ENCODE assay signal across 1 cellular context in the genomic region with DNA sequence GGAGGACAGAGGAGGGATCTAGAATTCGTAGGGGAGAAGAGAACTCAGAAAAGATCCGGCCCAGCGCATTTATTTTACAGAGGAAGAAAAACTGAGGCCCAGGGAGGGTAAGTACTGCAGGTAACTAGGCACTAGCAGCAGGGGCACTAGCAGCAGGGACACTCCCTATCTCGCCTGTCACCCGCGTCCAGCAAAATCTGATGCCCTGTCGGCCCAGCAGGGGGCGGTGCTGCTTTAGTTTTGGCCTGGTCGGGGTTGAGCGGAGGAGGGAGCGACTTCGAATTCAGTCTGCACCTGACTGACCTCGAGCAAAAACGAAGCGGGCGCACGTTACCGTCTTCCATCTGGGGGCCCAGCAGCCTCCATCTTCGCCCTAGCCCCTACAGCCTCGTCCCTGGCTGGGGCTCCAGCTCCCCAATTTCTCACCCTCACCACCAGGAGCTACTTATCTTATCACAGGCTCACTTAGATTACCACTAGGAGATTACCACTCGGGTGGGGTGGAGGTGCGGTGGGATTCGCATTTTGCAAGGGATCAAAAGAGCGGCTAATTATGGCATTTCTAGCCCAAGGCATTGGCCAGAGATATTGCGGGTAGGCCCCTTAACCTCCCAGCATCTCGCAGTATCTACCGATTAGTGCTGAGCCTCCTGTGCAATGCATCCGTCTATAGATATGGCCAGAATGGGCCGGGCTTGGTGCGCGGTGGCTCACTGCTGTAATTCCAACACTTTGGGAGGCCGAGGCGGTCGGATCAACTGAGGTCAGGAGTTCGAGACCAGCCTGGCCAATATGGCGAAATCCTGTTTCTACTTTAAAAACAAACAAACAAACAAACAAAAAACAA.
TF ChIP-seq lines count a peak whose summit lies in the region.

No MANE protein-coding gene starts in this region.

TF ChIP-seq in HepG2, 621 proteins besides CTCF, POLR2A, EP300 and RAD21 (continued from another document and continues in another):
- TF ChIP-seq RFX3 (CRISPR knock-in tag; IDR thresholded peaks at IDR 0.05): no peak
- TF ChIP-seq ZNF790 (CRISPR knock-in tag; IDR thresholded peaks at IDR 0.05; ENCODE audit: borderline replicate concordance): no peak
- TF ChIP-seq MIER3 (CRISPR knock-in tag; IDR thresholded peaks at IDR 0.05; ENCODE audit: borderline replicate concordance): peak; percentile 57; the same call in 1 of the 2 replicates
- TF ChIP-seq ZNF367 (CRISPR knock-in tag; IDR thresholded peaks at IDR 0.05; ENCODE audit: borderline replicate concordance): no peak
- no peak for TF ChIP-seq ZNF441 (CRISPR knock-in tag; IDR thresholded peaks at IDR 0.05; ENCODE audit: borderline replicate concordance)
- TF ChIP-seq HNRNPLL (IDR thresholded peaks at IDR 0.05; ENCODE audit: low read depth, low read length, poor library complexity, severe bottlenecking): no peak
- TF ChIP-seq ZNF382 (CRISPR knock-in tag; IDR thresholded peaks at IDR 0.05; ENCODE audit: borderline replicate concordance): no peak
- TF ChIP-seq HOXA9 (CRISPR knock-in tag; IDR thresholded peaks at IDR 0.05; ENCODE audit: borderline replicate concordance): 0 out of 2 replicates have a peak, but pooled peaks have one; percentile 55
- peak; percentile 90 for TF ChIP-seq SMC3 (IDR thresholded peaks at IDR 0.05; ENCODE audit: low read length)
- no peak for TF ChIP-seq RFXANK (CRISPR knock-in tag; IDR thresholded peaks at IDR 0.05)
- TF ChIP-seq ZNF878 (CRISPR knock-in tag; IDR thresholded peaks at IDR 0.05): no peak
- TF ChIP-seq ZNF253 (CRISPR knock-in tag; IDR thresholded peaks at IDR 0.05; ENCODE audit: borderline replicate concordance): no peak
- TF ChIP-seq THAP11 (CRISPR knock-in tag; IDR thresholded peaks at IDR 0.05): peak; percentile 52
- TF ChIP-seq ATF6 (CRISPR knock-in tag; conservative IDR thresholded peaks at IDR 0.05): no peak
- peak; percentile 45; the same call in 1 of the 2 replicates for TF ChIP-seq GABPB1 (CRISPR knock-in tag; IDR thresholded peaks at IDR 0.05)
- no peak for TF ChIP-seq SMAD1 (CRISPR knock-in tag; IDR thresholded peaks at IDR 0.05; ENCODE audit: borderline replicate concordance, low read depth)
- TF ChIP-seq, protein P1, sequence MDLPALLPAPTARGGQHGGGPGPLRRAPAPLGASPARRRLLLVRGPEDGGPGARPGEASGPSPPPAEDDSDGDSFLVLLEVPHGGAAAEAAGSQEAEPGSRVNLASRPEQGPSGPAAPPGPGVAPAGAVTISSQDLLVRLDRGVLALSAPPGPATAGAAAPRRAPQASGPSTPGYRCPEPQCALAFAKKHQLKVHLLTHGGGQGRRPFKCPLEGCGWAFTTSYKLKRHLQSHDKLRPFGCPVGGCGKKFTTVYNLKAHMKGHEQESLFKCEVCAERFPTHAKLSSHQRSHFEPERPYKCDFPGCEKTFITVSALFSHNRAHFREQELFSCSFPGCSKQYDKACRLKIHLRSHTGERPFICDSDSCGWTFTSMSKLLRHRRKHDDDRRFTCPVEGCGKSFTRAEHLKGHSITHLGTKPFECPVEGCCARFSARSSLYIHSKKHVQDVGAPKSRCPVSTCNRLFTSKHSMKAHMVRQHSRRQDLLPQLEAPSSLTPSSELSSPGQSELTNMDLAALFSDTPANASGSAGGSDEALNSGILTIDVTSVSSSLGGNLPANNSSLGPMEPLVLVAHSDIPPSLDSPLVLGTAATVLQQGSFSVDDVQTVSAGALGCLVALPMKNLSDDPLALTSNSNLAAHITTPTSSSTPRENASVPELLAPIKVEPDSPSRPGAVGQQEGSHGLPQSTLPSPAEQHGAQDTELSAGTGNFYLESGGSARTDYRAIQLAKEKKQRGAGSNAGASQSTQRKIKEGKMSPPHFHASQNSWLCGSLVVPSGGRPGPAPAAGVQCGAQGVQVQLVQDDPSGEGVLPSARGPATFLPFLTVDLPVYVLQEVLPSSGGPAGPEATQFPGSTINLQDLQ (CRISPR knock-in tag; IDR thresholded peaks at IDR 0.05): 0 out of 2 replicates have a peak, but pooled peaks have one; percentile 49
- TF ChIP-seq IKZF4 (CRISPR knock-in tag; IDR thresholded peaks at IDR 0.05; ENCODE audit: borderline replicate concordance, low read depth, not compliant biosample characterization): no peak
- peak; percentile 47; the same call in 1 of the 2 replicates for TF ChIP-seq SOX5 (CRISPR knock-in tag; IDR thresholded peaks at IDR 0.05; ENCODE audit: borderline replicate concordance)
- peak; percentile 46; the same call in 1 of the 2 replicates for TF ChIP-seq KDM3A (CRISPR knock-in tag; IDR thresholded peaks at IDR 0.05; ENCODE audit: low read depth)
- TF ChIP-seq ZNF264 (CRISPR knock-in tag; IDR thresholded peaks at IDR 0.05): no peak
- TF ChIP-seq ZNF235 (CRISPR knock-in tag; IDR thresholded peaks at IDR 0.05; ENCODE audit: borderline replicate concordance): no peak
- no peak for TF ChIP-seq TBP (CRISPR knock-in tag; IDR thresholded peaks at IDR 0.05)
- TF ChIP-seq NFKB2 (CRISPR knock-in tag; IDR thresholded peaks at IDR 0.05; ENCODE audit: borderline replicate concordance): peak; percentile 89
- no peak for TF ChIP-seq ATF7 (IDR thresholded peaks at IDR 0.05)
- peak; percentile 14; the same call in 1 of the 2 replicates for TF ChIP-seq ATF7 (CRISPR knock-in tag; IDR thresholded peaks at IDR 0.05)
- TF ChIP-seq, protein P2, sequence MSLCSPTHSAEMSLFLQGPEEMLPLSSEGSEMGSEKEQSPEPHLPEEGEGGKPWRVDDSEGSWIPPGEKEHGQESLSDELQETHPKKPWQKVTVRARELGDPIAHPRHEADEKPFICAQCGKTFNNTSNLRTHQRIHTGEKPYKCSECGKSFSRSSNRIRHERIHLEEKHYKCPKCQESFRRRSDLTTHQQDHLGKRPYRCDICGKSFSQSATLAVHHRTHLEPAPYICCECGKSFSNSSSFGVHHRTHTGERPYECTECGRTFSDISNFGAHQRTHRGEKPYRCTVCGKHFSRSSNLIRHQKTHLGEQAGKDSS (CRISPR knock-in tag; IDR thresholded peaks at IDR 0.05; ENCODE audit: borderline replicate concordance, low read depth): 0 out of 2 replicates have a peak, but pooled peaks have one; percentile 52
- TF ChIP-seq FOXA1 (IDR thresholded peaks at IDR 0.05): no peak
- no peak; the same call in 1 of the 2 replicates for TF ChIP-seq FOXA1 (CRISPR knock-in tag; IDR thresholded peaks at IDR 0.05)
- no peak for TF ChIP-seq ZNF557 (CRISPR knock-in tag; IDR thresholded peaks at IDR 0.05)
- no peak for TF ChIP-seq ZNF180 (CRISPR knock-in tag; IDR thresholded peaks at IDR 0.05; ENCODE audit: borderline replicate concordance, low read depth)
- no peak for TF ChIP-seq HNF4A (CRISPR knock-in tag; IDR thresholded peaks at IDR 0.05)
- no peak for TF ChIP-seq ZNF550 (CRISPR knock-in tag; IDR thresholded peaks at IDR 0.05; ENCODE audit: borderline replicate concordance)
- no peak for TF ChIP-seq ZNF432 (CRISPR knock-in tag; IDR thresholded peaks at IDR 0.05; ENCODE audit: borderline replicate concordance)
- no peak for TF ChIP-seq ZNF749 (CRISPR knock-in tag; IDR thresholded peaks at IDR 0.05; ENCODE audit: borderline replicate concordance)
- no peak for TF ChIP-seq NFE2 (CRISPR knock-in tag; IDR thresholded peaks at IDR 0.05)
- TF ChIP-seq SNRNP70 (IDR thresholded peaks at IDR 0.05; ENCODE audit: low read depth, low read length): no peak
- TF ChIP-seq HOXA5 (CRISPR knock-in tag; IDR thresholded peaks at IDR 0.05): no peak; the same call in 1 of the 2 replicates
- no peak for TF ChIP-seq MATR3 (CRISPR knock-in tag; IDR thresholded peaks at IDR 0.05)
- TF ChIP-seq ZNF569 (CRISPR knock-in tag; IDR thresholded peaks at IDR 0.05; ENCODE audit: borderline replicate concordance): no peak
- TF ChIP-seq ZNF792 (CRISPR knock-in tag; IDR thresholded peaks at IDR 0.05): 0 out of 2 replicates have a peak, but pooled peaks have one; percentile 41
- no peak for TF ChIP-seq SCMH1 (CRISPR knock-in tag; IDR thresholded peaks at IDR 0.05; ENCODE audit: borderline replicate concordance)
- 0 out of 2 replicates have a peak, but pooled peaks have one; percentile 56 for TF ChIP-seq ZSCAN20 (CRISPR knock-in tag; IDR thresholded peaks at IDR 0.05; ENCODE audit: borderline replicate concordance)
- no peak for TF ChIP-seq ZNF24 (IDR thresholded peaks at IDR 0.05)
- TF ChIP-seq ZNF160 (CRISPR knock-in tag; IDR thresholded peaks at IDR 0.05): 0 out of 2 replicates have a peak, but pooled peaks have one; percentile 66
- peak; percentile 60; the same call in 1 of the 2 replicates for TF ChIP-seq ZNF276 (CRISPR knock-in tag; IDR thresholded peaks at IDR 0.05; ENCODE audit: low read depth)
- TF ChIP-seq ZNF788 (CRISPR knock-in tag; IDR thresholded peaks at IDR 0.05; ENCODE audit: borderline replicate concordance): peak; percentile 25; the same call in 1 of the 2 replicates
- TF ChIP-seq, protein P3, sequence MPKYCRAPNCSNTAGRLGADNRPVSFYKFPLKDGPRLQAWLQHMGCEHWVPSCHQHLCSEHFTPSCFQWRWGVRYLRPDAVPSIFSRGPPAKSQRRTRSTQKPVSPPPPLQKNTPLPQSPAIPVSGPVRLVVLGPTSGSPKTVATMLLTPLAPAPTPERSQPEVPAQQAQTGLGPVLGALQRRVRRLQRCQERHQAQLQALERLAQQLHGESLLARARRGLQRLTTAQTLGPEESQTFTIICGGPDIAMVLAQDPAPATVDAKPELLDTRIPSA (CRISPR knock-in tag; IDR thresholded peaks at IDR 0.05; ENCODE audit: borderline replicate concordance): peak; percentile 24; the same call in 1 of the 2 replicates
- no peak for TF ChIP-seq CBX2 (IDR thresholded peaks at IDR 0.05; ENCODE audit: low read depth, low read length)
- 0 out of 2 replicates have a peak, but pooled peaks have one; percentile 81 for TF ChIP-seq CBX2 (CRISPR knock-in tag; IDR thresholded peaks at IDR 0.05; ENCODE audit: low read depth)
- no peak for TF ChIP-seq ZBTB34 (CRISPR knock-in tag; IDR thresholded peaks at IDR 0.05)
- no peak for TF ChIP-seq CENPX (CRISPR knock-in tag; IDR thresholded peaks at IDR 0.05)
- 0 out of 2 replicates have a peak, but pooled peaks have one; percentile 48 for TF ChIP-seq ZMYM4 (CRISPR knock-in tag; IDR thresholded peaks at IDR 0.05)
- peak; percentile 89; the same call in 1 of the 2 replicates for TF ChIP-seq ZSCAN29 (CRISPR knock-in tag; conservative IDR thresholded peaks at IDR 0.05)
- TF ChIP-seq RXRA (CRISPR knock-in tag; IDR thresholded peaks at IDR 0.05): peak; percentile 63
- 0 out of 2 replicates have a peak, but pooled peaks have one; percentile 90 for TF ChIP-seq ZNF136 (CRISPR knock-in tag; IDR thresholded peaks at IDR 0.05; ENCODE audit: low read depth)
- no peak for TF ChIP-seq FOSL1 (CRISPR knock-in tag; IDR thresholded peaks at IDR 0.05; ENCODE audit: borderline replicate concordance)
- no peak for TF ChIP-seq ZNF562 (CRISPR knock-in tag; IDR thresholded peaks at IDR 0.05; ENCODE audit: borderline replicate concordance)
- TF ChIP-seq ZNF556 (CRISPR knock-in tag; IDR thresholded peaks at IDR 0.05; ENCODE audit: borderline replicate concordance): peak; percentile 75; the same call in 1 of the 2 replicates
